20 cellular contexts compared by ENCODE assay signal in genomic region chr20:32842688-32843524, GRCh38. TPM values are rescaled to one million over a fixed set of nuclear protein-coding genes. Genes with fewer than 3 reads are reported as not detected.
"Had no signal": no experiment of that assay in that cellular context is flagged by ENCODE, and none has a peak within 500 bp of the region (broad histone marks: within the 10 kb centered on the region; RNA-seq: fewer than 3 reads in every experiment).

No MANE protein-coding gene starts in this region.

- H3K9me3 Mint-ChIP-seq: activated CD4-positive, alpha-beta memory T cell treated with anti-CD3 and anti-CD28 coated beads for 36 hours; activated T-helper 17 cell treated with anti-CD3 and anti-CD28 coated beads, Interleukin-2, amount 50 U/mL, for 72 hours; memory B cell; natural killer cell treated with Interleukin-12 subunit alpha and Interleukin-12 subunit beta and Interleukin-15 and Interleukin-18, amount 100 ng/mL, for 72 hours had no signal

- H3K27ac Mint-ChIP-seq: activated CD4-positive, alpha-beta memory T cell treated with anti-CD3 and anti-CD28 coated beads for 36 hours; activated T-helper 17 cell treated with anti-CD3 and anti-CD28 coated beads, Interleukin-2, amount 50 U/mL, for 72 hours; memory B cell; natural killer cell treated with Interleukin-12 subunit alpha and Interleukin-12 subunit beta and Interleukin-15 and Interleukin-18, amount 100 ng/mL, for 72 hours had no signal

- DNase-seq: activated CD4-positive, alpha-beta memory T cell treated with anti-CD3 and anti-CD28 coated beads for 36 hours; activated CD4-positive, alpha-beta T cell treated with anti-CD3 and anti-CD28 coated beads for 1 hour; activated CD8-positive, alpha-beta memory T cell treated with anti-CD3 and anti-CD28 coated beads, Interleukin-2, amount 50 U/mL, for 48 hours; dermis blood vessel endothelial cell; foreskin melanocyte; left ventricle myocardium superior; mucosa of descending colon; nucleus accumbens; right cardiac atrium; small intestine; stomach; testis; upper lobe of right lung had no signal

- H3K27me3 ChIP-seq: stomach, testis, upper lobe of right lung had no signal

- H3K27ac ChIP-seq: epithelial cell of prostate, prostate gland, stomach, testis, upper lobe of right lung had no signal

- H3K4me3 ChIP-seq: mucosa of descending colon, prostate gland, stomach, testis, upper lobe of right lung had no signal

- H3K9me3 ChIP-seq: mucosa of descending colon, prostate gland, stomach, testis, upper lobe of right lung had no signal

- H3K4me1 ChIP-seq: prostate gland, upper lobe of right lung had no signal

- ATAC-seq: activated T-helper 17 cell treated with anti-CD3 and anti-CD28 coated beads, Interleukin-2, amount 50 U/mL, for 72 hours; left ventricle myocardium superior; mucosa of descending colon; natural killer cell treated with Interleukin-12 subunit alpha and Interleukin-12 subunit beta and Interleukin-15 and Interleukin-18, amount 100 ng/mL, for 72 hours; right cardiac atrium; upper lobe of right lung had no signal

- H3K27me3 Mint-ChIP-seq: activated CD4-positive, alpha-beta memory T cell treated with anti-CD3 and anti-CD28 coated beads for 36 hours; activated T-helper 17 cell treated with anti-CD3 and anti-CD28 coated beads, Interleukin-2, amount 50 U/mL, for 72 hours; memory B cell; natural killer cell treated with Interleukin-12 subunit alpha and Interleukin-12 subunit beta and Interleukin-15 and Interleukin-18, amount 100 ng/mL, for 72 hours had no signal

- H3K4me3 Mint-ChIP-seq: activated CD4-positive, alpha-beta memory T cell treated with anti-CD3 and anti-CD28 coated beads for 36 hours; activated T-helper 17 cell treated with anti-CD3 and anti-CD28 coated beads, Interleukin-2, amount 50 U/mL, for 72 hours; memory B cell; natural killer cell treated with Interleukin-12 subunit alpha and Interleukin-12 subunit beta and Interleukin-15 and Interleukin-18, amount 100 ng/mL, for 72 hours had no signal

RNA-seq across cellular contexts. Expression of gene EFCAB8, which starts 15.8 kb away (rescaled TPM):
- total RNA-seq: kidney epithelial cell, left ventricle myocardium superior had no signal
- polyA plus RNA-seq: fibroblast of lung, right cardiac atrium, stomach had no signal
